Comparison of ENCODE assay signal across 8 cellular contexts in genomic region chr12:55727643-55728184, GRCh38. TPM values are rescaled to one million over a fixed set of nuclear protein-coding genes. Genes with fewer than 3 reads are reported as not detected.
DNase-seq lines count a peak whose midpoint lies in the region; ATAC-seq, FAIRE-seq and TF ChIP-seq lines count a peak whose summit lies in the region.

No MANE protein-coding gene starts in this region.

- ATAC-seq in WTC11 (no peak), pancreas (peak; percentile 14 to 30 (median 18)), HG02623 (IDR thresholded peaks at IDR 0.05; ENCODE audit: unreplicated experiment) (no peak)

- no peaks in the 10 kb centered on the region for H3K9me3 ChIP-seq in pancreas

- WGBS in pancreas, 2 donors, result 1% methylated on average over 9 of the region's 9 CpGs

- peak overlapping the region; percentile 38 for H3K27ac Mint-ChIP-seq in activated naive CD4-positive, alpha-beta T cell treated with anti-CD3 and anti-CD28 coated beads for 36 hours
- H3K27ac Mint-ChIP-seq in WTC11 (peak overlapping the region; percentile 42; the same call in 1 of the 2 replicates), glutamatergic neuron (ENCODE audit: unreplicated experiment) (peak overlapping the region; percentile 70)

- H3K4me3 ChIP-seq in pancreas, result peak overlapping the region; percentile 57 to 87 (median 70)

- H3K9me3 Mint-ChIP-seq in activated naive CD4-positive, alpha-beta T cell treated with anti-CD3 and anti-CD28 coated beads for 36 hours, result no peaks in the 10 kb centered on the region
- H3K9me3 Mint-ChIP-seq in WTC11 (no peaks in the 10 kb centered on the region), glutamatergic neuron (ENCODE audit: unreplicated experiment) (peaks cover 15% of the 10 kb centered on the region)

- no peaks in the 10 kb centered on the region for H3K27me3 ChIP-seq in pancreas

- TF ChIP-seq CTCF in WTC11 (IDR thresholded peaks at IDR 0.05) (no peak), glutamatergic neuron (IDR thresholded peaks at IDR 0.05; ENCODE audit: partially characterized antibody, unreplicated experiment) (no peak), pancreas (IDR thresholded peaks at IDR 0.05) (no peak)

- peaks cover 29% of the 10 kb centered on the region for H3K4me1 Mint-ChIP-seq in activated naive CD4-positive, alpha-beta T cell treated with anti-CD3 and anti-CD28 coated beads for 36 hours (ENCODE audit: low read depth)
- H3K4me1 Mint-ChIP-seq in WTC11, result peaks cover 31% of the 10 kb centered on the region
- peaks cover 34% of the 10 kb centered on the region for H3K4me1 Mint-ChIP-seq in glutamatergic neuron (ENCODE audit: low read depth, unreplicated experiment)

- peak overlapping the region; percentile 89 to 99 (median 97) for H3K27ac ChIP-seq in pancreas

- FAIRE-seq in pancreas (lab: Jason Lieb, UNC), result no peak

- H3K36me3 Mint-ChIP-seq in activated naive CD4-positive, alpha-beta T cell treated with anti-CD3 and anti-CD28 coated beads for 36 hours (ENCODE audit: low read depth), result peaks cover 2% of the 10 kb centered on the region
- H3K36me3 Mint-ChIP-seq in WTC11 (peaks cover 20% of the 10 kb centered on the region), glutamatergic neuron (ENCODE audit: unreplicated experiment) (peaks cover 9% of the 10 kb centered on the region)

- H3K27me3 Mint-ChIP-seq in activated naive CD4-positive, alpha-beta T cell treated with anti-CD3 and anti-CD28 coated beads for 36 hours (ENCODE audit: low read depth), result no peaks in the 10 kb centered on the region
- H3K27me3 Mint-ChIP-seq in WTC11 (ENCODE audit: low read depth) (no peaks in the 10 kb centered on the region), glutamatergic neuron (ENCODE audit: unreplicated experiment) (peaks cover 18% of the 10 kb centered on the region)

- intact Hi-C loops in activated naive CD4-positive, alpha-beta T cell treated with anti-CD3 and anti-CD28 coated beads for 36 hours (cut with micrococcal nuclease), result loop anchor here (2.0 kb wide), 1 partner anchor 199 kb away; the partner anchor contains the start of gene PYM1
- intact Hi-C loops in pancreas (cut with DNase I), result no loop called here

- peaks cover 9 to 37% (median 15%) of the 10 kb centered on the region in 3 donors for H3K4me1 ChIP-seq in pancreas

- POLR2A ChIA-PET in WTC11 (lab: Charles Lee), result no interaction called here

- DNase-seq in activated naive CD4-positive, alpha-beta T cell treated with anti-CD3 and anti-CD28 coated beads for 36 hours, result no peak
- DNase-seq in activated naive CD4-positive, alpha-beta T cell treated with anti-CD3 and anti-CD28 coated beads, Interleukin-2, amount 50 U/mL, for 16 hours, result no peak
- DNase-seq in WTC11 (ENCODE audit: low spot score) (no peak), glutamatergic neuron (no peak), pancreas (peak; percentile 75 to 87 (median 82)), pons (ENCODE audit: low spot score) (no peak)
- DNase-seq in stimulated activated naive CD4-positive, alpha-beta T cell (lab: John Stamatoyannopoulos, UW), result no peak

- peaks cover 4 to 17% (median 6%) of the 10 kb centered on the region in 3 donors for H3K36me3 ChIP-seq in pancreas

- CTCF ChIA-PET in activated naive CD4-positive, alpha-beta T cell treated with anti-CD3 and anti-CD28 coated beads for 36 hours (lab: Charles Lee), result no interaction called here
- CTCF ChIA-PET in WTC11 (lab: Charles Lee), result interaction anchor here (1.1 kb wide), 1 partner anchor 9 kb away, joined by 5 read pairs; no protein-coding TSS in a partner anchor

- H3K4me3 Mint-ChIP-seq in activated naive CD4-positive, alpha-beta T cell treated with anti-CD3 and anti-CD28 coated beads for 36 hours, result peak overlapping the region; percentile 61
- H3K4me3 Mint-ChIP-seq in WTC11 (peak overlapping the region; percentile 88), glutamatergic neuron (ENCODE audit: unreplicated experiment) (peak overlapping the region; percentile 96)

TF ChIP-seq in WTC11, 78 proteins besides CTCF, POLR2A, EP300 and RAD21 (continues in another document):
- TF ChIP-seq HMGXB4 (CRISPR knock-in tag; IDR thresholded peaks at IDR 0.05) (no peak), SP1 (CRISPR knock-in tag; conservative IDR thresholded peaks at IDR 0.05) (no peak), ZNF281 (CRISPR knock-in tag; IDR thresholded peaks at IDR 0.05) (no peak), ZNF263 (CRISPR knock-in tag; IDR thresholded peaks at IDR 0.05; ENCODE audit: low read depth) (no peak), FOXP1 (CRISPR knock-in tag; IDR thresholded peaks at IDR 0.05; ENCODE audit: borderline replicate concordance) (no peak), RORB (CRISPR knock-in tag; IDR thresholded peaks at IDR 0.05) (no peak), IRF2 (CRISPR knock-in tag; IDR thresholded peaks at IDR 0.05; ENCODE audit: borderline replicate concordance, low read depth) (no peak), ZBTB21 (CRISPR knock-in tag; IDR thresholded peaks at IDR 0.05; ENCODE audit: borderline replicate concordance) (no peak), TEAD1 (CRISPR knock-in tag; IDR thresholded peaks at IDR 0.05) (no peak), NR2C2 (CRISPR knock-in tag; IDR thresholded peaks at IDR 0.05) (no peak)

RNA-seq across cellular contexts. Expression of gene CD63, which starts 1.1 kb away (rescaled TPM):
- total RNA-seq in activated naive CD4-positive, alpha-beta T cell treated with anti-CD3 and anti-CD28 coated beads for 36 hours, result 10 to 100 TPM; 62.3 to 73.6 TPM
- total RNA-seq in WTC11 (2021) (409 to 419 TPM (median 414 TPM) in 3 replicates), glutamatergic neuron (ENCODE audit: unreplicated experiment) (619 TPM), pancreas (100 to 1,000 TPM; 433 to 636 (median 525) TPM)
- 100 to 1,000 TPM; 625 to 717 TPM for polyA plus RNA-seq in pancreas

RNA-seq across cellular contexts. Expression of gene RDH5, which starts 7.5 kb away (rescaled TPM):
- 1 to 10 TPM; 2.1 to 2.6 TPM for total RNA-seq in activated naive CD4-positive, alpha-beta T cell treated with anti-CD3 and anti-CD28 coated beads for 36 hours
- 3.0 to 5.8 TPM (median 3.5 TPM) in 3 replicates for total RNA-seq in WTC11 (2021)
- total RNA-seq in glutamatergic neuron (ENCODE audit: unreplicated experiment), result 6.6 TPM
- 1 to 10 TPM; 1.3 to 4.4 (median 2.5) TPM for total RNA-seq in pancreas
- 10 to 100 TPM in 1 of 2 donors, 1 to 10 TPM in 1; 8.8 to 12.6 TPM for polyA plus RNA-seq in pancreas

RNA-seq across cellular contexts. Expression of gene BLOC1S1, which starts 11.9 kb away (rescaled TPM):
- total RNA-seq in activated naive CD4-positive, alpha-beta T cell treated with anti-CD3 and anti-CD28 coated beads for 36 hours, result 100 to 1,000 TPM; 118 to 124 TPM
- total RNA-seq in WTC11 (2021), result 81.9 to 97.1 TPM (median 95.1 TPM) in 3 replicates
- 71.2 TPM for total RNA-seq in glutamatergic neuron (ENCODE audit: unreplicated experiment)
- total RNA-seq in pancreas, result 10 to 100 TPM; 32.5 to 60.6 (median 44.4) TPM
- 100 to 1,000 TPM; 153 to 155 TPM for polyA plus RNA-seq in pancreas

RNA-seq across cellular contexts. Expression of gene GDF11, which starts 15.2 kb away (rescaled TPM):
- total RNA-seq in activated naive CD4-positive, alpha-beta T cell treated with anti-CD3 and anti-CD28 coated beads for 36 hours, result 1 to 10 TPM; 4.2 TPM
- total RNA-seq in WTC11 (2021), result 16.9 to 20.7 TPM (median 19.6 TPM) in 3 replicates
- 52.4 TPM for total RNA-seq in glutamatergic neuron (ENCODE audit: unreplicated experiment)
- 1 to 10 TPM in 5 of 6 donors, under 1 TPM in 1; 0.91 to 3.5 (median 1.3) TPM for total RNA-seq in pancreas
- 1 to 10 TPM in 1 of 2 donors, under 1 TPM in 1; 0.99 to 1.7 TPM for polyA plus RNA-seq in pancreas

RNA-seq across cellular contexts. Expression of gene ITGA7, which starts 20.0 kb away (rescaled TPM):
- total RNA-seq in activated naive CD4-positive, alpha-beta T cell treated with anti-CD3 and anti-CD28 coated beads for 36 hours, result 1 to 10 TPM; 3.9 to 4.8 TPM
- total RNA-seq in WTC11 (2021) (77.8 to 96.2 TPM (median 80.4 TPM) in 3 replicates), glutamatergic neuron (ENCODE audit: unreplicated experiment) (156 TPM), pancreas (10 to 100 TPM in 1 of 6 donors, 1 to 10 TPM in 5; 3.4 to 12.6 (median 7.3) TPM)
- 10 to 100 TPM; 30.1 to 34.5 TPM for polyA plus RNA-seq in pancreas

Comparison
In these comparisons a context has a peak if more than half of its experiments do, and no peak if none do; other contexts are left out.
1. DNase-seq: peak in pancreas (6 of 6); none in activated naive CD4-positive, alpha-beta T cell treated with anti-CD3 and anti-CD28 coated beads for 36 hours (single experiment), activated naive CD4-positive, alpha-beta T cell treated with anti-CD3 and anti-CD28 coated beads, Interleukin-2, amount 50 U/mL, for 16 hours (single experiment), WTC11 (single experiment), glutamatergic neuron (single experiment), pons (single experiment) and stimulated activated naive CD4-positive, alpha-beta T cell (0 of 6).
2. ATAC-seq: peak in pancreas (4 of 4); none in WTC11 (single experiment) and HG02623 (single experiment).
3. Peak in every context shown above with its lines, with median percentiles within 50 percentile points of each other: H3K27ac Mint-ChIP-seq and H3K4me3 Mint-ChIP-seq.